In the genomic region with DNA sequence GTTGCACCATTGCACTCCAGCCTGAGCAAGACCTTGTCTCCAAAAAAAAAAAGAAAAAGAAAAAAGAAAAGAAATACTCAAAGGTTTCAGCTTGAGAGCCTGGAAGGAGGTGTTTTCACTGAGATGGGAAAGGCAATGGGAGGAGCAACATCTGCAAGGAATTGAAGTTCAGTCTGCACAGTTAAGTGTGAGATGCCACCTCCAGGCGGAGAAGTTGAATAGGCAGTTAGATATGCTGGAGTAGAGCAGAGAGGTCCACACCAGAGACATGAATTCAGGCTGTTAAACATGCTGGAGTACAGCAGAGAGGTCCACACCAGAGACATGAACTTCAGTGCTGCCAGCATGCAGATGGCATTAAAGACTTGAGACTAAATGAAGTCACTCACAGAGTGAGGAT, we compare ENCODE assay signal across 1 cellular context.
TF ChIP-seq lines count a peak whose summit lies in the region.

No MANE protein-coding gene starts in this region.

TF ChIP-seq in HepG2, 621 proteins besides CTCF, POLR2A, EP300 and RAD21 (continued from another document):
- 0 out of 2 replicates have a peak, but pooled peaks have one; percentile 10 for TF ChIP-seq ERF (CRISPR knock-in tag; IDR thresholded peaks at IDR 0.05)
- TF ChIP-seq STAG1 (CRISPR knock-in tag; IDR thresholded peaks at IDR 0.05), result peak; percentile 61
- peak; percentile 32; the same call in 1 of the 2 replicates for TF ChIP-seq SMC3 (IDR thresholded peaks at IDR 0.05; ENCODE audit: low read length)
- no peak for TF ChIP-seq SRSF9 (IDR thresholded peaks at IDR 0.05; ENCODE audit: borderline replicate concordance, insufficient read depth, low read depth, low read length, poor library complexity, severe bottlenecking)
- no peak for TF ChIP-seq GMEB1 (CRISPR knock-in tag; IDR thresholded peaks at IDR 0.05; ENCODE audit: borderline replicate concordance)
- TF ChIP-seq ZNF264 (CRISPR knock-in tag; IDR thresholded peaks at IDR 0.05), result no peak
- no peak for TF ChIP-seq MTA1 (CRISPR knock-in tag; IDR thresholded peaks at IDR 0.05; ENCODE audit: borderline replicate concordance)
- TF ChIP-seq ZNF326 (CRISPR knock-in tag; IDR thresholded peaks at IDR 0.05; ENCODE audit: borderline replicate concordance), result no peak
- TF ChIP-seq SP2 (CRISPR knock-in tag; IDR thresholded peaks at IDR 0.05), result no peak
- TF ChIP-seq THAP7 (CRISPR knock-in tag; IDR thresholded peaks at IDR 0.05), result no peak
TF ChIP-seq in HepG2: peak in this region for 4.
